18 cellular contexts compared by ENCODE assay signal in genomic region chr12:66963901-66964300, GRCh38.
DNase-seq lines count a peak whose midpoint lies in the region; ATAC-seq and TF ChIP-seq lines count a peak whose summit lies in the region.
"Had no signal": no experiment of that assay in that cellular context is flagged by ENCODE, and none has a peak within 500 bp of the region (broad histone marks: within the 10 kb centered on the region; RNA-seq: fewer than 3 reads in every experiment).

No MANE protein-coding gene starts in this region.

- no peak overlapping the region for H2AK5ac ChIP-seq in trophoblast cell (ENCODE audit: low read length)

- no peaks in the 10 kb centered on the region for H3K27me3 Mint-ChIP-seq in CD4-positive, alpha-beta T cell
- no peaks in the 10 kb centered on the region for H3K27me3 Mint-ChIP-seq in chondrocyte (ENCODE audit: low read depth)

- WGBS in trophoblast cell (ENCODE audit: extremely low coverage, insufficient coverage, insufficient read length): no CpG with 5 or more reads among the region's 4 CpGs

- H2BK12ac ChIP-seq in trophoblast cell (ENCODE audit: low read length): no peak overlapping the region

- H3K14ac ChIP-seq in trophoblast cell (ENCODE audit: low read length): no peak overlapping the region

- H3K9me3 ChIP-seq in CD4-positive, alpha-beta T cell (ENCODE audit: control insufficient read depth, low read length): no peaks in the 10 kb centered on the region
- no peaks in the 10 kb centered on the region for H3K9me3 ChIP-seq in trophoblast cell (ENCODE audit: insufficient read depth, low read depth, low read length)
- H3K9me3 ChIP-seq: SJCRH30 had no signal

- H3K23ac ChIP-seq in trophoblast cell (ENCODE audit: low read length): no peak overlapping the region

- peaks cover 3% of the 10 kb centered on the region for H3K79me1 ChIP-seq in trophoblast cell (ENCODE audit: low read length)

- peak overlapping the region; percentile 86 for H3K27ac Mint-ChIP-seq in CD4-positive, alpha-beta T cell
- H3K27ac Mint-ChIP-seq in chondrocyte (ENCODE audit: unreplicated experiment): peak overlapping the region; percentile 3
- H3K27ac Mint-ChIP-seq: GM23338 had no signal

- H3K4me2 ChIP-seq in trophoblast cell (ENCODE audit: low read length): no peak overlapping the region
- H3K4me2 ChIP-seq: GM23338 had no signal

- no peaks in the 10 kb centered on the region for H3K27me3 ChIP-seq in CD4-positive, alpha-beta T cell (ENCODE audit: control insufficient read depth, insufficient read depth, low read length)
- H3K27me3 ChIP-seq in trophoblast cell (ENCODE audit: insufficient read depth, low read length): no peaks in the 10 kb centered on the region
- H3K27me3 ChIP-seq: SJCRH30 had no signal

- no peak overlapping the region for H2AFZ ChIP-seq in trophoblast cell (ENCODE audit: insufficient read depth, low read length, poor library complexity)
- H2AFZ ChIP-seq: GM23338 had no signal

- H3K4ac ChIP-seq in trophoblast cell (ENCODE audit: low read depth, low read length): no peak overlapping the region

- H3K36me3 Mint-ChIP-seq in CD4-positive, alpha-beta T cell (ENCODE audit: low read depth): peaks cover 7% of the 10 kb centered on the region
- no peaks in the 10 kb centered on the region for H3K36me3 Mint-ChIP-seq in chondrocyte (ENCODE audit: low read depth)

- no peak overlapping the region for H2BK5ac ChIP-seq in trophoblast cell (ENCODE audit: low read depth, low read length, poor library complexity)

- no peak overlapping the region for H4K8ac ChIP-seq in trophoblast cell (ENCODE audit: low read depth, low read length)

- no peak overlapping the region for H4K12ac ChIP-seq in trophoblast cell (ENCODE audit: low read depth, low read length)

- H4K91ac ChIP-seq in trophoblast cell (ENCODE audit: low read depth, low read length): no peak overlapping the region

- no peaks in the 10 kb centered on the region for H3K79me2 ChIP-seq in trophoblast cell (ENCODE audit: control insufficient read depth, insufficient read depth, low read length, poor library complexity)

- peaks cover 44% of the 10 kb centered on the region for H3K4me1 Mint-ChIP-seq in CD4-positive, alpha-beta T cell (ENCODE audit: low read depth)
- H3K4me1 Mint-ChIP-seq in chondrocyte (ENCODE audit: low read depth): peaks cover 11% of the 10 kb centered on the region

- H3K27ac ChIP-seq in CD4-positive, alpha-beta T cell (ENCODE audit: low read depth, low read length): no peak overlapping the region
- H3K27ac ChIP-seq in trophoblast cell (ENCODE audit: low read depth, low read length) (no peak overlapping the region), caudate nucleus (ENCODE audit: low read depth, low read length) (no peak overlapping the region)
- H3K27ac ChIP-seq: RWPE1, SJCRH30 had no signal

- no peak overlapping the region for H3K4me3 ChIP-seq in trophoblast cell (ENCODE audit: low read depth, low read length)
- H3K4me3 ChIP-seq: GM12878, GM23338, SJCRH30 had no signal

- H3K4me1 ChIP-seq in trophoblast cell (ENCODE audit: control insufficient read depth in 1 of 2, insufficient read depth in 2 of 2, low read length in 2 of 2): peaks cover 7 to 9% of the 10 kb centered on the region in 2 experiments

- no peak overlapping the region for H3K9ac ChIP-seq in trophoblast cell (ENCODE audit: low read length)

- no peak overlapping the region for H3K4me3 Mint-ChIP-seq in CD4-positive, alpha-beta T cell
- H3K4me3 Mint-ChIP-seq in chondrocyte (ENCODE audit: unreplicated experiment): no peak overlapping the region
- H3K4me3 Mint-ChIP-seq: GM23338 had no signal

- CTCF ChIA-PET in CD4-positive, alpha-beta T cell (lab: Charles Lee): no interaction called here

- no peak overlapping the region for H2BK120ac ChIP-seq in trophoblast cell (ENCODE audit: insufficient read depth, low read length, poor library complexity)

- peaks cover 9% of the 10 kb centered on the region for H3K9me3 Mint-ChIP-seq in CD4-positive, alpha-beta T cell
- H3K9me3 Mint-ChIP-seq in chondrocyte (ENCODE audit: low read depth): no peaks in the 10 kb centered on the region
- H3K9me3 Mint-ChIP-seq: GM23338 had no signal

- no peak for ATAC-seq in CD4-positive, alpha-beta T cell (ENCODE audit: poor library complexity)
- ATAC-seq in Right ventricle myocardium superior (ENCODE audit: poor library complexity): no peak
- ATAC-seq: GM23338, HCT116 had no signal

- no peak for DNase-seq in CD4-positive, alpha-beta T cell
- DNase-seq in M059J (ENCODE audit: low read depth) (peak; percentile 34), chondrocyte (ENCODE audit: low spot score) (no peak), trophoblast cell (peak; percentile 39 to 65), NAMALWA (ENCODE audit: low spot score) (no peak), Right ventricle myocardium superior (no peak), caudate nucleus (lab: John Stamatoyannopoulos, UW) (no peak)
- DNase-seq: AML-193, GDM1, NCI-H1417 treated with DMSO at 0.1 percent for 48 hours, NCI-H1930, NCI-H2171, NCI-H446 treated with DMSO at 0.1 percent for 48 hours had no signal

- POLR2A ChIA-PET in CD4-positive, alpha-beta T cell (lab: Charles Lee): no interaction called here

- no peaks in the 10 kb centered on the region for H3K36me3 ChIP-seq in trophoblast cell (ENCODE audit: control insufficient read depth in 1 of 2, insufficient read depth in 2 of 2, low read length in 2 of 2)
- H3K36me3 ChIP-seq: SJCRH30 had no signal

- intact Hi-C loops in CD4-positive, alpha-beta T cell (cut with DNase I, micrococcal nuclease): loop anchor here in 1 of 2 experiments (1.0 to 10.0 kb wide), 2 partner anchors 49 to 305 kb away; partner anchors contain the start of gene CAND1
- intact Hi-C loops in Right ventricle myocardium superior (cut with DNase I): no loop called here

- H3K18ac ChIP-seq in trophoblast cell (ENCODE audit: low read length): no peak overlapping the region

- no peak for TF ChIP-seq CTCF in CD4-positive, alpha-beta T cell (IDR thresholded peaks at IDR 0.05)
- TF ChIP-seq CTCF in chondrocyte (IDR thresholded peaks at IDR 0.05): no peak

Comparison
In these comparisons a context has a peak if more than half of its experiments do, and no peak if none do; other contexts are left out.
1. DNase-seq: peak in M059J (single experiment) and trophoblast cell (2 of 2); none in CD4-positive, alpha-beta T cell (0 of 10), chondrocyte (single experiment), NAMALWA (single experiment), Right ventricle myocardium superior (single experiment) and caudate nucleus (0 of 61).